15 cellular contexts compared by ENCODE assay signal in genomic region chrX:69124108-69124507, GRCh38. TPM values are rescaled to one million over a fixed set of nuclear protein-coding genes. Genes with fewer than 3 reads are reported as not detected.
A peak's percentile ranks its signal among the peaks of the same experiment; 100 is the strongest.
DNase-seq lines count a peak whose midpoint lies in the region; ATAC-seq and TF ChIP-seq lines count a peak whose summit lies in the region.
"Had no signal": no experiment of that assay in that cellular context is flagged by ENCODE, and none has a peak within 500 bp of the region (broad histone marks: within the 10 kb centered on the region; RNA-seq: fewer than 3 reads in every experiment).

No MANE protein-coding gene starts in this region.

- dilution Hi-C loops in IMR-90 (cut with HindIII; ENCODE audit: low sequenced_read_pairs, unreplicated experiment) = no loop called here

- H3K4me2 ChIP-seq in IMR-90 (ENCODE audit: low read depth, low read length) = peak overlapping the region; percentile 20; the same call in 1 of the 2 replicates

- no peak overlapping the region for H3K9ac ChIP-seq in IMR-90 (ENCODE audit: low read depth, low read length)

- peak overlapping the region; percentile 74; the same call in 1 of the 2 replicates for H3K27ac ChIP-seq in IMR-90 (ENCODE audit: insufficient read depth, low read length)

- peak overlapping the region; percentile 14 to 47; a peak in 2 of 4 replicates for H4K8ac ChIP-seq in IMR-90 (ENCODE audit: low read depth in 2 of 2, low read length in 2 of 2)

- peak overlapping the region; percentile 71 for H4K91ac ChIP-seq in IMR-90 (ENCODE audit: insufficient read depth, low read depth, low read length)

- peaks cover 2% of the 10 kb centered on the region; the same call in 1 of the 2 replicates for H3K27me3 ChIP-seq in IMR-90 (ENCODE audit: control insufficient read depth, insufficient read depth, low read length)

- intact Hi-C loops in IMR-90 (cut with micrococcal nuclease) = no loop called here

- no peak overlapping the region for H2AK5ac ChIP-seq in IMR-90 (ENCODE audit: low read depth, low read length)

- WGBS in IMR-90 (ENCODE audit: extremely low coverage in 2 of 2, insufficient read length in 1 of 2), 2 experiments = no CpG with 5 or more reads among the region's 3 CpGs

- BruUV-seq in IMR-90 (replicated peaks; lab: Mats Ljungman, UMichigan) = no TSS peak

- H4K5ac ChIP-seq in IMR-90 (ENCODE audit: low read depth, low read length) = peak overlapping the region; percentile 43

- peak overlapping the region; percentile 83; the same call in 1 of the 2 replicates for H3K4ac ChIP-seq in IMR-90 (ENCODE audit: low read depth, low read length)

- no peaks in the 10 kb centered on the region for H3K79me1 ChIP-seq in IMR-90 (ENCODE audit: low read depth in 1 of 2, low read length in 2 of 2)

- peak overlapping the region; percentile 2 for H2AK9ac ChIP-seq in IMR-90 (replicated peaks; ENCODE audit: low read depth, low read length, poor library complexity)

- DNase-seq in AG10803 (ENCODE audit: low read depth) = peak; percentile 30
- DNase-seq in IMR-90 = peak; percentile 65
- DNase-seq in astrocyte of the spinal cord (ENCODE audit: low read depth, low spot score) = peak; percentile 31
- peak; percentile 58 for DNase-seq in hepatic stellate cell (ENCODE audit: low spot score)
- DNase-seq in activated CD4-positive, alpha-beta T cell treated with anti-CD3 and anti-CD28 coated beads for 48 hours = no peak
- DNase-seq in NCI-H146 treated with DMSO at 0.1 percent for 48 hours (lab: John Stamatoyannopoulos, UW; ENCODE audit: unreplicated experiment) = no peak
- DNase-seq: Calu3; CD4-positive, alpha-beta T cell; DMS79 treated with DMSO at 0.1 percent for 48 hours; NCI-H1092; NCI-H187; SIG-M5 had no signal

- TF ChIP-seq CTCF in AG10803 (conservative IDR thresholded peaks at IDR 0.05; ENCODE audit: low read length) (no peak), IMR-90 (conservative IDR thresholded peaks at IDR 0.05; ENCODE audit: low read depth, low read length) (no peak), astrocyte of the spinal cord (IDR thresholded peaks at IDR 0.05; ENCODE audit: low read depth, low read length) (no peak)

- H2BK15ac ChIP-seq in IMR-90 (ENCODE audit: low read depth, low read length) = peak overlapping the region; percentile 21; the same call in 1 of the 3 replicates

- no peak for TF ChIP-seq RAD21 in IMR-90 (IDR thresholded peaks at IDR 0.05; ENCODE audit: low read length)

- H4K20me1 ChIP-seq in IMR-90 (ENCODE audit: insufficient read depth, low read length) = no peaks in the 10 kb centered on the region

- POLR2A ChIA-PET in IMR-90 (lab: Charles Lee; ENCODE audit: unreplicated experiment) = no interaction called here

- in situ Hi-C loops in IMR-90 (cut with MboI; ENCODE audit: low sequenced_read_pairs) = no loop called here
- in situ Hi-C loops in astrocyte of the spinal cord (cut with HindIII; ENCODE audit: low sequenced_read_pairs) = no loop called here

- H2BK20ac ChIP-seq in IMR-90 (ENCODE audit: low read depth, low read length) = peak overlapping the region; percentile 75

- H3K56ac ChIP-seq in IMR-90 (ENCODE audit: extremely low read depth, insufficient read depth, low read length) = no peak overlapping the region

- peak overlapping the region; percentile 34 for H2AFZ ChIP-seq in IMR-90 (replicated peaks; ENCODE audit: low read length, poor library complexity)

- H3K18ac ChIP-seq in IMR-90 (ENCODE audit: low read depth, low read length) = peak overlapping the region; percentile 45; the same call in 1 of the 2 replicates

- ATAC-seq in IMR-90 (ENCODE audit: low read depth) (peak; percentile 82), HG02840 (IDR thresholded peaks at IDR 0.05; ENCODE audit: low FRiP score, unreplicated experiment) (no peak), HG03342 (IDR thresholded peaks at IDR 0.05; ENCODE audit: unreplicated experiment) (no peak)
- ATAC-seq: K562 had no signal

- no peak overlapping the region for H3K4me3 ChIP-seq in AG10803 (ENCODE audit: low read length)
- no peak overlapping the region for H3K4me3 ChIP-seq in IMR-90 (ENCODE audit: insufficient read depth, low read depth, low read length)
- no peak overlapping the region for H3K4me3 ChIP-seq in astrocyte of the spinal cord (ENCODE audit: low read depth, low read length)
- H3K4me3 ChIP-seq: K562 had no signal

- H3K9me1 ChIP-seq in IMR-90 (ENCODE audit: insufficient read depth, low read length) = 0 out of 2 replicates have a peak, but pooled peaks cover 7% of the 10 kb centered on the region

- H3K23ac ChIP-seq in IMR-90 (ENCODE audit: low read depth, low read length) = no peak overlapping the region

- H3K36me3 ChIP-seq in IMR-90 (ENCODE audit: control insufficient read depth, insufficient read depth, low read length) = no peaks in the 10 kb centered on the region

- H2BK5ac ChIP-seq in IMR-90 (ENCODE audit: low read depth, low read length, poor library complexity, severe bottlenecking) = peak overlapping the region; percentile 81

- TF ChIP-seq POLR2A in IMR-90 (IDR thresholded peaks at IDR 0.05; ENCODE audit: low read depth, low read length) = no peak

- H2BK120ac ChIP-seq in IMR-90 (ENCODE audit: low read depth, low read length) = peak overlapping the region; percentile 85

- CTCF ChIA-PET in IMR-90 (lab: Yijun Ruan, JAX) = interaction anchor here (1.0 kb wide), 1 partner anchor 98 kb away, joined by 3 read pairs; no protein-coding TSS in a partner anchor

- peaks cover 18% of the 10 kb centered on the region for H3K4me1 ChIP-seq in IMR-90 (ENCODE audit: control insufficient read depth, insufficient read depth, low read length)

- H3K14ac ChIP-seq in IMR-90 (replicated peaks; ENCODE audit: low read depth, low read length) = no peak overlapping the region

- no peaks in the 10 kb centered on the region for H3K9me3 ChIP-seq in IMR-90 (ENCODE audit: control insufficient read depth, insufficient read depth, low read length)

TF ChIP-seq in IMR-90, 13 proteins besides CTCF, POLR2A, EP300 and RAD21:
- TF ChIP-seq USF2 (IDR thresholded peaks at IDR 0.05; ENCODE audit: low read depth, low read length) (no peak), MAFK (IDR thresholded peaks at IDR 0.05; ENCODE audit: low read depth, low read length) (no peak), CEBPB (IDR thresholded peaks at IDR 0.05; ENCODE audit: low read depth, low read length) (no peak), NFE2L2 (IDR thresholded peaks at IDR 0.05; ENCODE audit: low read depth, low read length) (no peak), RCOR1 (IDR thresholded peaks at IDR 0.05; ENCODE audit: insufficient replicate concordance, low read length) (no peak), FOS (IDR thresholded peaks at IDR 0.05; ENCODE audit: low read depth, low read length) (no peak), SMC3 (IDR thresholded peaks at IDR 0.05; ENCODE audit: low read depth, low read length) (no peak), MAZ (IDR thresholded peaks at IDR 0.05; ENCODE audit: borderline replicate concordance, low read depth, low read length) (no peak)

RNA-seq across cellular contexts. Expression of gene PJA1, which starts 41.1 kb away (rescaled TPM):
- total RNA-seq in IMR-90 (2012; rRNA removed) = 24.4 and 26.7 TPM in 2 replicates
- 13.6 and 15.1 TPM in 2 replicates for polyA plus RNA-seq in IMR-90 (2012; rRNA removed)
- polyA plus RNA-seq in IMR-90 (2012; cell fraction: cytosol; rRNA removed) = 10.4 and 10.6 TPM in 2 replicates
- 5.0 and 9.7 TPM in 2 replicates for polyA plus RNA-seq in IMR-90 (2012; cell fraction: nucleus; rRNA removed; ENCODE audit: low replicate concordance)

Comparison
In these comparisons a context has a peak if more than half of its experiments do, and no peak if none do; other contexts are left out.
1. DNase-seq: peak in AG10803 (single experiment), IMR-90 (single experiment), astrocyte of the spinal cord (single experiment) and hepatic stellate cell (single experiment); none in activated CD4-positive, alpha-beta T cell treated with anti-CD3 and anti-CD28 coated beads for 48 hours (single experiment) and NCI-H146 treated with DMSO at 0.1 percent for 48 hours (single experiment).